In the genomic region with DNA sequence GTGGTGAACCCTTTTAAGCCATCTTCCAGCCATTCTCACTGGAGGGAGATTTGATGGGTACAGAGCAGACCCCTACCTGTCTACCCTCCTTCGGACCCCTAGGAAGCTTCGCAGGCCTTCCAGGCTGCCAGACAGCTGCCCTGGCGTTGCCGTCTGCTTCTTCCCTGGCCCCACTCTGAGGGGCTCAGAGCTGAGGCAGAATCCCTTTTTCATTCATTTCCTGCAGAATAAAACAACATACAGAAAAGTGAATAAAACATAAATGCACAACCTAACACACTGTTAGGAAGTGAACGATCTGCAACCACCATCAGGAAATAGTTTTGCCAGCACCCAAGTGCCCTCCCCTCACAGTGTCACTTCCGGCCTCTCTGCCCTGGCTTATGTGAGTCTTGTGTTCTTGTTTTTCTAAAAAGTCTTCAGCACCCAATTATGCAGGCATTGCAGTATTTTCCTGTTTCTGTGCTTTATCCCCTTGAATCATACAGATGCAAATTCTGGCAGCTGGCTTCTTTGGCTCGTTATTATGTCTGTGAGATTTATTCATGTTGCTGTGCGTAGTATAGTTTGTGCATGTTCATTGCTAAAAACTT, we compare ENCODE assay signal across 8 cellular contexts. TPM values are rescaled to one million over a fixed set of nuclear protein-coding genes. Genes with fewer than 3 reads are reported as not detected.
DNase-seq lines count a peak whose midpoint lies in the region; ATAC-seq lines count a peak whose summit lies in the region.

No MANE protein-coding gene starts in this region.

- peak; percentile 68 for DNase-seq in AG08396 (ENCODE audit: low spot score)
- peak; percentile 83 for DNase-seq in NOMO-1 treated with DMSO at 0.1 percent for 48 hours (lab: John Stamatoyannopoulos, UW; ENCODE audit: unreplicated experiment)
- peak; percentile 53 to 55 for DNase-seq in activated T-helper 1 cell treated with anti-CD3 and anti-CD28 coated beads, Interleukin-2, amount 50 U/mL, for 16 hours (ENCODE audit: low read depth in 1 of 2, low spot score in 1 of 2)
- DNase-seq in Right ventricle myocardium superior = peak; percentile 66
- DNase-seq in kidney tubule cell (ENCODE audit: low spot score) = no peak

- H3K27me3 ChIP-seq in skeletal muscle tissue (ENCODE audit: control insufficient read depth in 3 of 3, insufficient read depth in 3 of 3, low read length in 3 of 3) = no peaks in the 10 kb centered on the region

- H3K4me1 ChIP-seq in skeletal muscle tissue (ENCODE audit: control insufficient read depth in 3 of 3, insufficient read depth in 3 of 3, low read length in 3 of 3) = peaks cover 20 to 23% (median 20%) of the 10 kb centered on the region in 3 donors

- H3K9ac ChIP-seq in skeletal muscle tissue (ENCODE audit: low read depth in 1 of 3, low read length in 3 of 3) = peak overlapping the region in 2 of 3 donors; percentile 45 to 51

- intact Hi-C loops in Right ventricle myocardium superior (cut with DNase I) = no loop called here

- ATAC-seq in Right ventricle myocardium superior (ENCODE audit: poor library complexity) (peak; percentile 62), GM18873 (IDR thresholded peaks at IDR 0.05; ENCODE audit: low FRiP score, unreplicated experiment) (no peak), HG02840 (IDR thresholded peaks at IDR 0.05; ENCODE audit: low FRiP score, unreplicated experiment) (no peak)

- H3K9me3 ChIP-seq in skeletal muscle tissue (ENCODE audit: control insufficient read depth in 3 of 3, low read length in 3 of 3) = no peaks in the 10 kb centered on the region

- no peak overlapping the region for H3K27ac ChIP-seq in skeletal muscle tissue (ENCODE audit: low read depth, low read length)

- H3K36me3 ChIP-seq in skeletal muscle tissue (ENCODE audit: control insufficient read depth in 3 of 3, insufficient read depth in 3 of 3, low read length in 3 of 3) = peaks cover 11 to 18% (median 16%) of the 10 kb centered on the region in 3 donors

- peak overlapping the region in 1 of 3 donors; percentile 10 for H3K4me3 ChIP-seq in skeletal muscle tissue (ENCODE audit: low read length in 3 of 3)

RNA-seq across cellular contexts. Expression of gene ADD1, which starts 5.6 kb away (rescaled TPM):
- total RNA-seq in Right ventricle myocardium superior (217 TPM), skeletal muscle tissue (155 TPM)

RNA-seq across cellular contexts. Expression of gene SH3BP2, which starts 45.1 kb away (rescaled TPM):
- total RNA-seq in Right ventricle myocardium superior (24.9 TPM), skeletal muscle tissue (7.8 TPM)
